21 cellular contexts compared by ENCODE assay signal in the genomic region with DNA sequence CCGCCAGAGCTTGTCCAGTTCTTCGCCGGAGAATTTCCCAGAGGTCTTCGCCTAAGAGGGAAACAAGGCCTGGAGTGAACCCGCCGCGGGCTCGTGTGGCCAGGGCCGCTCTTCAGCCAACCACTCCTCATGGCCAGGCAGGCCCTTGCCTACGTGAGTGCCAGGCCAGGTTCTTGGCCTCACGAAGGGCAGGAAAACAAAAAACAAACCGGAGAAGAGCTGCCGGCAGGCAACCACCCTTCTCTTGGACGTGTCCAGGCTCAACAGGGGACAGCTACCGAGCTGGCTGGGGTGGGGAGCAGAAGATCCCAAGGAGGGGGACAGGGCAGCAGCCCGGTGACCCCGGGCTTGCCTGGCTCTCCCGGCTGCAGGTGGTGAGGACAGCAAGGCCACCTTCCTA. TPM values are rescaled to one million over a fixed set of nuclear protein-coding genes. Genes with fewer than 3 reads are reported as not detected.
"Had no signal": no experiment of that assay in that cellular context is flagged by ENCODE, and none has a peak within 500 bp of the region (broad histone marks: within the 10 kb centered on the region; RNA-seq: fewer than 3 reads in every experiment).

No MANE protein-coding gene starts in this region.

- H3K4me1 Mint-ChIP-seq: activated CD4-positive, alpha-beta memory T cell treated with anti-CD3 and anti-CD28 coated beads, Interleukin-2, amount 10 ng/mL, durations not matched to agents 7 days and 5 days; activated CD4-positive, alpha-beta T cell treated with anti-CD3 and anti-CD28 coated beads, Interleukin-2, amount 10 ng/mL, durations not matched to agents 7 days and 5 days had no signal

- H3K27me3 ChIP-seq: brain microvascular endothelial cell, spleen, tibial nerve had no signal

- DNase-seq: activated CD4-positive, alpha-beta memory T cell treated with anti-CD3 and anti-CD28 coated beads, Interleukin-2, amount 10 ng/mL, durations not matched to agents 7 days and 5 days; activated CD4-positive, alpha-beta T cell treated with anti-CD3 and anti-CD28 coated beads for 1 hour; activated CD4-positive, alpha-beta T cell treated with anti-CD3 and anti-CD28 coated beads, Interleukin-2, amount 10 ng/mL, durations not matched to agents 7 days and 5 days; activated T-cell treated with anti-CD3 and anti-CD28 coated beads, Interleukin-2, amount 50 U/mL, for 48 hours; brain microvascular endothelial cell; caudate nucleus; foreskin fibroblast; midbrain; stimulated activated naive CD4-positive, alpha-beta T cell treated with Interleukin-2 at 50 U/mL for 16 hours; T1000; WERI-Rb-1 had no signal

- ATAC-seq: esophagus mucosa; naive thymus-derived CD8-positive, alpha-beta T cell; SK-N-SH treated with all-trans-retinoic acid at 6 μM for 48 hours; T-helper 17 cell had no signal

- H3K27ac Mint-ChIP-seq: activated CD4-positive, alpha-beta memory T cell treated with anti-CD3 and anti-CD28 coated beads, Interleukin-2, amount 10 ng/mL, durations not matched to agents 7 days and 5 days; activated CD4-positive, alpha-beta T cell treated with anti-CD3 and anti-CD28 coated beads, Interleukin-2, amount 10 ng/mL, durations not matched to agents 7 days and 5 days; activated naive CD8-positive, alpha-beta T cell; activated T-helper 2 cell treated with anti-CD3 and anti-CD28 coated beads, Interferon-gamma antibody, Interleukin-2, Interleukin-4, amounts not matched to agents 10 μg/mL and 5 μg/mL and 100 μg/mL, durations not matched to agents 14 hours and 24 hours and 36 hours; T-helper 17 cell had no signal

- H3K4me1 ChIP-seq: spleen, tibial nerve had no signal

- H3K36me3 Mint-ChIP-seq: activated naive CD8-positive, alpha-beta T cell had no signal

- H3K27me3 Mint-ChIP-seq: activated CD4-positive, alpha-beta memory T cell treated with anti-CD3 and anti-CD28 coated beads, Interleukin-2, amount 10 ng/mL, durations not matched to agents 7 days and 5 days; activated CD4-positive, alpha-beta T cell treated with anti-CD3 and anti-CD28 coated beads, Interleukin-2, amount 10 ng/mL, durations not matched to agents 7 days and 5 days; activated naive CD8-positive, alpha-beta T cell; naive thymus-derived CD8-positive, alpha-beta T cell; T-helper 17 cell had no signal

- H3K9me3 ChIP-seq: spleen, tibial nerve had no signal

- H3K9me3 Mint-ChIP-seq: activated CD4-positive, alpha-beta memory T cell treated with anti-CD3 and anti-CD28 coated beads, Interleukin-2, amount 10 ng/mL, durations not matched to agents 7 days and 5 days; activated CD4-positive, alpha-beta T cell treated with anti-CD3 and anti-CD28 coated beads, Interleukin-2, amount 10 ng/mL, durations not matched to agents 7 days and 5 days; activated T-helper 2 cell treated with anti-CD3 and anti-CD28 coated beads, Interferon-gamma antibody, Interleukin-2, Interleukin-4, amounts not matched to agents 10 μg/mL and 5 μg/mL and 100 μg/mL, durations not matched to agents 14 hours and 24 hours and 36 hours; naive thymus-derived CD8-positive, alpha-beta T cell had no signal

- H3K27ac ChIP-seq: brain microvascular endothelial cell, spleen, tibial nerve, WERI-Rb-1 had no signal

- FAIRE-seq: astrocyte had no signal

- H3K4me3 Mint-ChIP-seq: activated CD4-positive, alpha-beta memory T cell treated with anti-CD3 and anti-CD28 coated beads, Interleukin-2, amount 10 ng/mL, durations not matched to agents 7 days and 5 days; activated CD4-positive, alpha-beta T cell treated with anti-CD3 and anti-CD28 coated beads, Interleukin-2, amount 10 ng/mL, durations not matched to agents 7 days and 5 days; activated naive CD8-positive, alpha-beta T cell; naive thymus-derived CD8-positive, alpha-beta T cell; T-helper 17 cell had no signal

- H3K4me3 ChIP-seq: spleen, tibial nerve had no signal

RNA-seq across cellular contexts. Expression of gene DOK7, which starts 55.8 kb away (rescaled TPM):
- total RNA-seq: activated CD4-positive, alpha-beta memory T cell treated with anti-CD3 and anti-CD28 coated beads, Interleukin-2, amount 10 ng/mL, durations not matched to agents 7 days and 5 days; activated CD4-positive, alpha-beta T cell treated with anti-CD3 and anti-CD28 coated beads, Interleukin-2, amount 10 ng/mL, durations not matched to agents 7 days and 5 days; activated T-helper 2 cell treated with anti-CD3 and anti-CD28 coated beads, Interferon-gamma antibody, Interleukin-2, Interleukin-4, amounts not matched to agents 10 μg/mL and 5 μg/mL and 100 μg/mL, durations not matched to agents 14 hours and 24 hours and 36 hours; astrocyte; naive thymus-derived CD8-positive, alpha-beta T cell; osteoblast; T-helper 17 cell had no signal
